In genomic region chr15:41416162-41416741, GRCh38 we compare ENCODE assay signal across 2 cellular contexts.
TF ChIP-seq lines count a peak whose summit lies in the region.

No MANE protein-coding gene starts in this region.

TF ChIP-seq in H1, 55 proteins besides CTCF, POLR2A, EP300 and RAD21 (continued from another document):
- TF ChIP-seq ATF2 (IDR thresholded peaks at IDR 0.05; ENCODE audit: low read length) (no peak), SAP30 (IDR thresholded peaks at IDR 0.05; ENCODE audit: insufficient read depth, insufficient replicate concordance, low read length) (peak; percentile 97), JUND (IDR thresholded peaks at IDR 0.05; ENCODE audit: low read length) (no peak)

TF ChIP-seq in neural cell, 6 proteins besides CTCF, POLR2A, EP300 and RAD21 (continued from another document):
- TF ChIP-seq REST (IDR thresholded peaks at IDR 0.05; ENCODE audit: borderline replicate concordance): no peak
- no peak for TF ChIP-seq MXI1 (conservative IDR thresholded peaks at IDR 0.05; ENCODE audit: poor library complexity, severe bottlenecking)
- TF ChIP-seq TAF1 (IDR thresholded peaks at IDR 0.05; ENCODE audit: low read depth): no peak
- TF ChIP-seq POLR2AphosphoS5 (IDR thresholded peaks at IDR 0.05): no peak
